22 cellular contexts compared by ENCODE assay signal in genomic region chr1:164932580-164932979, GRCh38.
"Had no signal": no experiment of that assay in that cellular context is flagged by ENCODE, and none has a peak within 500 bp of the region (broad histone marks: within the 10 kb centered on the region; RNA-seq: fewer than 3 reads in every experiment).

No MANE protein-coding gene starts in this region.

- DNase-seq: IMR-90, Karpas-422, KG1, MG63, NCI-H1092, NCI-H1105 treated with DMSO at 0.1 percent for 48 hours, NCI-H1417 treated with DMSO at 0.1 percent for 48 hours, NCI-H146, NCI-H1694 treated with DMSO at 0.1 percent for 48 hours, NCI-H1930, NCI-H2081, NCI-H2227 treated with DMSO at 0.1 percent for 48 hours, NCI-H524, NCI-H526 treated with DMSO at 0.1 percent for 48 hours, NCI-H774, Right ventricle myocardium superior, RPMI8226, SIG-M5 had no signal

- H3K36me3 ChIP-seq: MG63, SJSA1 had no signal

- FAIRE-seq: HepG2, RCC 7860 had no signal

- H3K27me3 ChIP-seq: MG63, SJSA1 had no signal

- H3K27ac ChIP-seq: SJSA1, SK-N-MC had no signal

- ATAC-seq: HepG2 had no signal

- H3K4me3 ChIP-seq: MG63, SJSA1, SK-N-MC had no signal

- H3K4me1 ChIP-seq: SJSA1 had no signal

- H3K9me3 ChIP-seq: MG63, SJSA1 had no signal
